In the genomic region with DNA sequence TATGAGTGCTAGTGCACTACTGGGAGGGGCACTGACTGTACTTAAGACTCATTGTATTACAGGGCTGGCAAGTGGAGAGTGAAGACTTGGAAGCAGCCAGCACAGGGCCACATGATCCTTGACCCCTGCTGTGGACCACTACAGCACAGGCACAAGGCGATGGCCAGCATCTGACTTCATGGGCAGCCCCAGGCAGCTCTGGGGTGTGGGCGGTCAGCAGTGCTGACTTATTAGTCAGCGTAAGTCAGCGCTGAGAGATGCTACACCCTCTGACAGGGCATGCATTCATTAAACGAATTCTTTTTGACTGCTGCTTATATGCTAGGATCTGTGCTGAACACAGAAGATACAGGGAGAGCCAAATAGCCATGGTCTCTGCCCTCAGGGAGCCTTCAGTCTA, we compare ENCODE assay signal across 20 cellular contexts. TPM values are rescaled to one million over a fixed set of nuclear protein-coding genes. Genes with fewer than 3 reads are reported as not detected.
A peak's percentile ranks its signal among the peaks of the same experiment; 100 is the strongest.
DNase-seq lines count a peak whose midpoint lies in the region; ATAC-seq, FAIRE-seq and TF ChIP-seq lines count a peak whose summit lies in the region.
"Had no signal": no experiment of that assay in that cellular context is flagged by ENCODE, and none has a peak within 500 bp of the region (broad histone marks: within the 10 kb centered on the region; RNA-seq: fewer than 3 reads in every experiment).

No MANE protein-coding gene starts in this region.

- no peaks in the 10 kb centered on the region for H4K20me1 ChIP-seq in K562 (replicated peaks; ENCODE audit: control insufficient read depth, insufficient read depth, low read length)
- H4K20me1 ChIP-seq in keratinocyte (ENCODE audit: control insufficient read depth, extremely low read depth, insufficient read depth, low read length) = no peaks in the 10 kb centered on the region

- no peak for TF ChIP-seq RAD21 in Ishikawa (IDR thresholded peaks at IDR 0.05; ENCODE audit: low read depth)
- no peak for TF ChIP-seq RAD21 in K562 (CRISPR knock-in tag; conservative IDR thresholded peaks at IDR 0.05 in 1 of 2, IDR thresholded peaks at IDR 0.05 in 1 of 2)

- 16% methylated on average over 5 of the region's 5 CpGs for WGBS in K562 (ENCODE audit: insufficient coverage, low coverage, missing lambda C conversion rate)
- 86% methylated on average over 1 of the region's 5 CpGs for WGBS in suprapubic skin

- dilution Hi-C loops in keratinocyte (cut with MboI; ENCODE audit: extremely low pct_ligation_motif_present, low sequenced_read_pairs) = no loop called here

- DNase-seq in CD1c-positive myeloid dendritic cell (ENCODE audit: extremely low spot score) (peak; percentile 52), K562 (ENCODE audit: extremely low read depth in 1 of 4, low spot score in 3 of 4) (no peak), keratinocyte (ENCODE audit: low read depth, low spot score) (no peak), kidney glomerular epithelial cell (lab: John Stamatoyannopoulos, UW) (no peak), suprapubic skin (ENCODE audit: low spot score in 2 of 2) (no peak)
- no peak for DNase-seq in stimulated activated CD4-positive, alpha-beta T cell treated with anti-CD3 and anti-CD28 coated beads, Interleukin-4, amount 100 ng/mL, for 24 hours
- DNase-seq: activated naive CD8-positive, alpha-beta T cell treated with anti-CD3 and anti-CD28 coated beads for 36 hours; activated T-cell treated with anti-CD3 and anti-CD28 coated beads, Interleukin-2, amount 50 U/mL, for 24 hours; colonic mucosa; NCI-H1105; NCI-H2227 treated with DMSO at 0.1 percent for 48 hours; stimulated activated CD4-positive, alpha-beta T cell treated with anti-CD3 and anti-CD28 coated beads, Interleukin-4, amount 100 ng/mL, for 1 hour; transverse colon had no signal

- H2AFZ ChIP-seq in K562 (ENCODE audit: low read depth, low read length) (no peak overlapping the region), keratinocyte (ENCODE audit: control insufficient read depth, low read length) (no peak overlapping the region)

- H3K79me2 ChIP-seq in K562 (ENCODE audit: control insufficient read depth, insufficient read depth, low read length) (no peaks in the 10 kb centered on the region), keratinocyte (ENCODE audit: control insufficient read depth, insufficient read depth, low read length) (no peaks in the 10 kb centered on the region)

- TF ChIP-seq EP300 in Ishikawa (IDR thresholded peaks at IDR 0.05; ENCODE audit: borderline replicate concordance) (no peak), K562 (IDR thresholded peaks at IDR 0.05; ENCODE audit: low read length) (no peak), suprapubic skin (IDR thresholded peaks at IDR 0.05) (no peak)

- H3K9me1 ChIP-seq in K562 (ENCODE audit: control insufficient read depth, insufficient read depth, low read length) (no peaks in the 10 kb centered on the region), keratinocyte (ENCODE audit: control insufficient read depth, extremely low read depth, insufficient read depth, low read length) (no peaks in the 10 kb centered on the region)

- no TSS peak for BruUV-seq in K562 (replicated peaks; lab: Mats Ljungman, UMichigan)

- TF ChIP-seq POLR2A in K562 (conservative IDR thresholded peaks at IDR 0.05) = no peak
- TF ChIP-seq POLR2A in suprapubic skin (IDR thresholded peaks at IDR 0.05) = no peak

- in situ Hi-C loops in K562 (cut with MboI) = no loop called here

- H3K27me3 ChIP-seq in K562 (ENCODE audit: control insufficient read depth in 2 of 2, insufficient read depth in 2 of 2, low read length in 2 of 2) (peaks cover 19 to 31% of the 10 kb centered on the region in 2 experiments), keratinocyte (ENCODE audit: control insufficient read depth, extremely low read depth, insufficient read depth, low read length) (no peaks in the 10 kb centered on the region), suprapubic skin (no peaks in the 10 kb centered on the region)
- H3K27me3 ChIP-seq: colonic mucosa, esophagus muscularis mucosa, right atrium auricular region, transverse colon had no signal

- FAIRE-seq in K562 (lab: Jason Lieb, UNC) (no peak), keratinocyte (lab: Jason Lieb, UNC) (peak; percentile 46)
- FAIRE-seq: TTC549 had no signal

- H3K9me3 ChIP-seq in K562 (replicated peaks; ENCODE audit: control insufficient read depth, insufficient read depth, low read depth, low read length) = no peaks in the 10 kb centered on the region
- no peaks in the 10 kb centered on the region for H3K9me3 ChIP-seq in keratinocyte (ENCODE audit: control insufficient read depth, low read depth, low read length)
- H3K9me3 ChIP-seq in suprapubic skin = no peaks in the 10 kb centered on the region
- H3K9me3 ChIP-seq: colonic mucosa, esophagus muscularis mucosa, right atrium auricular region, transverse colon had no signal

- H3K4me3 ChIP-seq in K562 (no peak overlapping the region), keratinocyte (ENCODE audit: control insufficient read depth in 2 of 3, extremely low read depth in 1 of 3, insufficient read depth in 2 of 3, low read depth in 1 of 3, low read length in 3 of 3) (no peak overlapping the region), suprapubic skin (no peak overlapping the region)
- H3K4me3 ChIP-seq: colonic mucosa, esophagus muscularis mucosa, right atrium auricular region, transverse colon had no signal

- H3K9ac ChIP-seq in K562 (ENCODE audit: insufficient read depth in 1 of 2, low read depth in 2 of 2, low read length in 2 of 2) (no peak overlapping the region), keratinocyte (ENCODE audit: control insufficient read depth, extremely low read depth, insufficient read depth, low read length) (no peak overlapping the region)

- intact Hi-C loops in K562 (cut with micrococcal nuclease) = no loop called here

- H3K4me1 ChIP-seq in K562 (replicated peaks in 1 of 2; ENCODE audit: control insufficient read depth in 2 of 2, insufficient read depth in 2 of 2, low read length in 2 of 2) (no peaks in the 10 kb centered on the region), keratinocyte (ENCODE audit: control insufficient read depth, extremely low read depth, insufficient read depth, low read length) (peaks cover 28% of the 10 kb centered on the region), suprapubic skin (no peaks in the 10 kb centered on the region)
- H3K4me1 ChIP-seq: colonic mucosa, esophagus muscularis mucosa, right atrium auricular region, transverse colon had no signal

- H3K27ac ChIP-seq in K562 (ENCODE audit: extremely low read depth, low read depth, low read length) (no peak overlapping the region), keratinocyte (ENCODE audit: control insufficient read depth, insufficient read depth, low read length) (no peak overlapping the region), suprapubic skin (no peak overlapping the region)
- H3K27ac ChIP-seq: colonic mucosa, esophagus muscularis mucosa, right atrium auricular region, transverse colon had no signal

- POLR2A ChIA-PET in K562 (lab: Yijun Ruan, JAX) = no interaction called here

- no peak for ATAC-seq in K562
- ATAC-seq in GM19452 (IDR thresholded peaks at IDR 0.05; ENCODE audit: unreplicated experiment) = no peak

- H3K4me2 ChIP-seq in K562 (ENCODE audit: insufficient read depth, low read length) (no peak overlapping the region), keratinocyte (ENCODE audit: control insufficient read depth, extremely low read depth, insufficient read depth, low read depth, low read length) (no peak overlapping the region)

- CTCF ChIA-PET in K562 (lab: Yijun Ruan, JAX; ENCODE audit: low intra/inter-chr PET ratio) = no interaction called here

- H3K36me3 ChIP-seq in K562 (ENCODE audit: control insufficient read depth, insufficient read depth, low read length) (no peaks in the 10 kb centered on the region), keratinocyte (ENCODE audit: control insufficient read depth in 2 of 2, extremely low read depth in 1 of 2, insufficient read depth in 2 of 2, low read length in 2 of 2) (no peaks in the 10 kb centered on the region), suprapubic skin (peaks cover 19% of the 10 kb centered on the region)
- H3K36me3 ChIP-seq: colonic mucosa, right atrium auricular region had no signal

- no peak for TF ChIP-seq CTCF in K562 (IDR thresholded peaks at IDR 0.05 in 2 of 3, conservative IDR thresholded peaks at IDR 0.05 in 1 of 3; ENCODE audit: insufficient read depth in 2 of 3, low read depth in 1 of 3, low read length in 3 of 3)
- TF ChIP-seq CTCF in keratinocyte (optimal IDR thresholded peaks at IDR 0.05 in 1 of 3, IDR thresholded peaks at IDR 0.05 in 1 of 3, conservative IDR thresholded peaks at IDR 0.05 in 1 of 3; ENCODE audit: extremely low read depth in 1 of 3, insufficient read depth in 2 of 3, low read length in 3 of 3) = no peak
- no peak for TF ChIP-seq CTCF in suprapubic skin (IDR thresholded peaks at IDR 0.05)

TF ChIP-seq in Ishikawa, 13 proteins besides CTCF, POLR2A, EP300 and RAD21 (continues in another document):
- no peak for TF ChIP-seq CREB1 (IDR thresholded peaks at IDR 0.05; ENCODE audit: low read depth)

RNA-seq across cellular contexts. Expression of gene SLC46A2, which starts 9.3 kb away (rescaled TPM):
- total RNA-seq in K562 (2011; cell fraction: chromatin; rRNA removed; ENCODE audit: low replicate concordance) = not detected in 2 replicates
- total RNA-seq in K562 (2011; cell fraction: nucleolus; rRNA removed) = not detected in 2 replicates
- not detected in 2 replicates for total RNA-seq in K562 (2011; cell fraction: nucleoplasm; rRNA removed)
- total RNA-seq in K562 (2014; rRNA removed) = not detected in 2 replicates
- not detected in 2 replicates for total RNA-seq in K562 (2014; rRNA removed; fragmentation: Illumina TruSeq; extraction: Trizol)
- not detected in 2 replicates for total RNA-seq in K562 (2015; rRNA removed; fragmentation: Illumina TruSeq; extraction: Trizol)
- total RNA-seq in K562 (2021) = 0.07 TPM in 1 of 2 replicates, not detected in the other
- not detected in 2 replicates for polyA plus RNA-seq in K562 (2011; rRNA removed)
- polyA plus RNA-seq in K562 (2011; cell fraction: cytosol; rRNA removed) = not detected in 2 replicates
- not detected in 2 replicates for polyA plus RNA-seq in K562 (2011; cell fraction: nucleus; rRNA removed)
- 0.04 TPM in 1 of 2 replicates, not detected in the other for polyA plus RNA-seq in K562 (2012)
- not detected in 2 replicates for polyA plus RNA-seq in K562 (2014; fragmentation: Illumina TruSeq; extraction: Trizol)
- not detected for polyA plus RNA-seq in K562 (2014; fragmentation: Nextera tagmentation; extraction: Ambion mirVana)
- polyA plus RNA-seq in K562 (2014; rRNA removed) = not detected in 2 replicates
- polyA minus RNA-seq in K562 (2011; rRNA and poly(A)+ RNA removed) = not detected in 2 replicates
- polyA minus RNA-seq in K562 (2011; cell fraction: cytosol; rRNA and poly(A)+ RNA removed) = not detected in 2 replicates
- polyA minus RNA-seq in K562 (2011; cell fraction: nucleus; rRNA and poly(A)+ RNA removed) = not detected in 2 replicates
- not detected in 3 replicates for polyA plus RNA-seq in keratinocyte
- polyA plus RNA-seq in keratinocyte (2011; ENCODE audit: low read depth) = 0.69 TPM
- polyA plus RNA-seq in keratinocyte (2011; cell fraction: cytosol; rRNA removed) = not detected in 2 replicates
- polyA plus RNA-seq in keratinocyte (2011; cell fraction: nucleus; rRNA removed) = not detected in 2 replicates
- polyA plus RNA-seq in keratinocyte (2012; ENCODE audit: low replicate concordance) = 2.6 TPM in 1 of 2 replicates, not detected in the other
- polyA minus RNA-seq in keratinocyte = not detected in 3 replicates
- polyA minus RNA-seq in keratinocyte (2011; cell fraction: cytosol; rRNA and poly(A)+ RNA removed) = not detected
- polyA minus RNA-seq in keratinocyte (2011; cell fraction: nucleus; rRNA and poly(A)+ RNA removed) = not detected in 2 replicates
- 10 to 100 TPM in 3 of 4 donors, 1 to 10 TPM in 1; 5.6 to 65.2 (median 42.4) TPM for total RNA-seq in suprapubic skin
- total RNA-seq: activated naive CD8-positive, alpha-beta T cell treated with anti-CD3 and anti-CD28 coated beads for 36 hours; colonic mucosa; lung microvascular endothelial cell; transverse colon had no signal
- polyA plus RNA-seq: IgD-negative memory B cell had no signal

Comparison
In these comparisons a context has a peak if more than half of its experiments do, and no peak if none do; other contexts are left out.
1. RNA of gene SLC46A2, which starts 9.3 kb away (total RNA-seq): 5.6 to 65.2 TPM in suprapubic skin; 0.07 TPM in K562; every median in the first group is over 4 times any median in the second.